In genomic region chr20:44646641-44647274, GRCh38 we compare ENCODE assay signal across 8 cellular contexts. TPM values are rescaled to one million over a fixed set of nuclear protein-coding genes. Genes with fewer than 3 reads are reported as not detected.
DNase-seq lines count a peak whose midpoint lies in the region; ATAC-seq, FAIRE-seq and TF ChIP-seq lines count a peak whose summit lies in the region.

No MANE protein-coding gene starts in this region.

- TF ChIP-seq CTCF in K562 (IDR thresholded peaks at IDR 0.05 in 2 of 3, conservative IDR thresholded peaks at IDR 0.05 in 1 of 3; ENCODE audit: insufficient read depth in 2 of 3, low read depth in 1 of 3, low read length in 3 of 3): no peak

- no peak overlapping the region for H3K4me3 ChIP-seq in K562

- no peak overlapping the region for H3K4me2 ChIP-seq in K562 (ENCODE audit: insufficient read depth, low read length)

- no peaks in the 10 kb centered on the region; the same call in 1 of the 2 replicates for H4K20me1 ChIP-seq in K562 (replicated peaks; ENCODE audit: control insufficient read depth, insufficient read depth, low read length)

- no peaks in the 10 kb centered on the region for H3K9me3 Mint-ChIP-seq in stimulated activated effector memory CD8-positive, alpha-beta T cell treated with anti-CD3 and anti-CD28 coated beads, Interleukin-12 subunit alpha, Interleukin-12 subunit beta, amount 100 ng/mL, for 72 hours

- TF ChIP-seq RAD21 in K562 (CRISPR knock-in tag; conservative IDR thresholded peaks at IDR 0.05 in 1 of 2, IDR thresholded peaks at IDR 0.05 in 1 of 2): no peak

- H3K9me3 ChIP-seq in K562 (replicated peaks; ENCODE audit: control insufficient read depth, insufficient read depth, low read depth, low read length): no peaks in the 10 kb centered on the region

- no TSS peak for BruUV-seq in K562 (replicated peaks; lab: Mats Ljungman, UMichigan)

- H3K27ac ChIP-seq in K562 (ENCODE audit: extremely low read depth, low read depth, low read length): no peak overlapping the region

- WGBS in K562 (ENCODE audit: insufficient coverage, low coverage, missing lambda C conversion rate): 21% methylated on average over 9 of the region's 10 CpGs

- no peak for TF ChIP-seq POLR2A in GM12892 (IDR thresholded peaks at IDR 0.05; ENCODE audit: low read depth, low read length)
- no peak for TF ChIP-seq POLR2A in K562 (conservative IDR thresholded peaks at IDR 0.05)

- no peak for TF ChIP-seq EP300 in K562 (IDR thresholded peaks at IDR 0.05; ENCODE audit: low read length)

- H3K4me1 ChIP-seq in K562 (replicated peaks in 1 of 2; ENCODE audit: control insufficient read depth in 2 of 2, insufficient read depth in 2 of 2, low read length in 2 of 2): peaks cover 16 to 27% of the 10 kb centered on the region in 2 experiments

- FAIRE-seq in GM12892 (lab: Jason Lieb, UNC) (peak; percentile 78), K562 (lab: Jason Lieb, UNC) (no peak)

- no peaks in the 10 kb centered on the region for H3K36me3 ChIP-seq in K562 (ENCODE audit: control insufficient read depth, insufficient read depth, low read length)

- no peak overlapping the region for H2AFZ ChIP-seq in K562 (ENCODE audit: low read depth, low read length)

- intact Hi-C loops in K562 (cut with micrococcal nuclease): no loop called here

- H3K4me1 Mint-ChIP-seq in stimulated activated effector memory CD8-positive, alpha-beta T cell treated with anti-CD3 and anti-CD28 coated beads, Interleukin-12 subunit alpha, Interleukin-12 subunit beta, amount 100 ng/mL, for 72 hours: peaks cover 83% of the 10 kb centered on the region

- H3K79me2 ChIP-seq in K562 (ENCODE audit: control insufficient read depth, insufficient read depth, low read length): no peaks in the 10 kb centered on the region; the same call in 2 of the 3 replicates

- peak overlapping the region; percentile 57 for H3K4me3 Mint-ChIP-seq in stimulated activated effector memory CD8-positive, alpha-beta T cell treated with anti-CD3 and anti-CD28 coated beads, Interleukin-12 subunit alpha, Interleukin-12 subunit beta, amount 100 ng/mL, for 72 hours

- peaks cover 10% of the 10 kb centered on the region for H3K36me3 Mint-ChIP-seq in stimulated activated effector memory CD8-positive, alpha-beta T cell treated with anti-CD3 and anti-CD28 coated beads, Interleukin-12 subunit alpha, Interleukin-12 subunit beta, amount 100 ng/mL, for 72 hours

- H3K27ac Mint-ChIP-seq in stimulated activated effector memory CD8-positive, alpha-beta T cell treated with anti-CD3 and anti-CD28 coated beads, Interleukin-12 subunit alpha, Interleukin-12 subunit beta, amount 100 ng/mL, for 72 hours: peak overlapping the region; percentile 86

- CTCF ChIA-PET in K562 (lab: Yijun Ruan, JAX; ENCODE audit: low intra/inter-chr PET ratio): no interaction called here

- in situ Hi-C loops in K562 (cut with MboI): no loop called here

- no peaks in the 10 kb centered on the region for H3K9me1 ChIP-seq in K562 (ENCODE audit: control insufficient read depth, insufficient read depth, low read length)

- POLR2A ChIA-PET in K562 (lab: Yijun Ruan, JAX): interaction anchor here (0.7 to 1.3 kb wide), 3 partner anchors 10 to 1430 kb away, joined by 3 to 4 read pairs (median 3); no protein-coding TSS in a partner anchor

- peak overlapping the region in 1 of 2 experiments; percentile 15; a peak in 1 of 4 replicates for H3K9ac ChIP-seq in K562 (ENCODE audit: insufficient read depth in 1 of 2, low read depth in 2 of 2, low read length in 2 of 2)

- peaks cover 2 to 11% of the 10 kb centered on the region in 2 experiments; a peak in 1 of 5 replicates for H3K27me3 ChIP-seq in K562 (ENCODE audit: control insufficient read depth in 2 of 2, insufficient read depth in 2 of 2, low read length in 2 of 2)

- DNase-seq in GM12892 (ENCODE audit: insufficient read length) (no peak), LHCN-M2 (ENCODE audit: low read depth) (peak; percentile 38), K562 (ENCODE audit: extremely low read depth in 1 of 4, low spot score in 3 of 4) (peak in 1 of 4 experiments; percentile 5), cerebellar nuclear complex (lab: John Stamatoyannopoulos, UW) (no peak), NCI-H226 (no peak), NCI-H345 treated with DMSO at 0.1 percent for 48 hours (lab: John Stamatoyannopoulos, UW; ENCODE audit: unreplicated experiment) (no peak)
- DNase-seq in stimulated activated effector memory CD8-positive, alpha-beta T cell treated with anti-CD3 and anti-CD28 coated beads, Interleukin-12 subunit alpha, Interleukin-12 subunit beta, amount 100 ng/mL, for 72 hours (ENCODE audit: low spot score in 2 of 2): no peak

- ATAC-seq in GM21529 (IDR thresholded peaks at IDR 0.05; ENCODE audit: unreplicated experiment) (peak; percentile 44), K562 (no peak)
- peak; percentile 42 for ATAC-seq in stimulated activated effector memory CD8-positive, alpha-beta T cell treated with anti-CD3 and anti-CD28 coated beads, Interleukin-12 subunit alpha, Interleukin-12 subunit beta, amount 100 ng/mL, for 72 hours

TF ChIP-seq in K562, 482 proteins besides CTCF, POLR2A, EP300 and RAD21:
- TF ChIP-seq BCOR (IDR thresholded peaks at IDR 0.05) (peak; percentile 20; the same call in 1 of the 2 replicates), RBM25 (IDR thresholded peaks at IDR 0.05; ENCODE audit: low read depth, low read length, severe bottlenecking) (peak; percentile 51), BMI1 (IDR thresholded peaks at IDR 0.05; ENCODE audit: low read length) (no peak), ZFP36 (IDR thresholded peaks at IDR 0.05; ENCODE audit: low read depth, low read length, partially characterized antibody) (peak; percentile 63)

RNA-seq across cellular contexts. Expression of gene ADA, which starts 4.7 kb away (rescaled TPM):
- polyA plus RNA-seq in GM12892 (2012; ENCODE audit: missing spikeins): 52.1 TPM
- total RNA-seq in LHCN-M2 (2014; rRNA removed): 4.1 and 4.2 TPM in 2 replicates
- polyA plus RNA-seq in LHCN-M2 (2012): 7.6 TPM
- total RNA-seq in K562 (2011; cell fraction: chromatin; rRNA removed; ENCODE audit: low replicate concordance): 5.1 and 18.6 TPM in 2 replicates
- total RNA-seq in K562 (2011; cell fraction: nucleolus; rRNA removed): 7.1 and 11.2 TPM in 2 replicates
- 5.2 and 11.3 TPM in 2 replicates for total RNA-seq in K562 (2011; cell fraction: nucleoplasm; rRNA removed)
- total RNA-seq in K562 (2014; rRNA removed): 4.0 and 8.2 TPM in 2 replicates
- 3.4 and 4.4 TPM in 2 replicates for total RNA-seq in K562 (2014; rRNA removed; fragmentation: Illumina TruSeq; extraction: Trizol)
- total RNA-seq in K562 (2015; rRNA removed; fragmentation: Illumina TruSeq; extraction: Trizol): 4.6 and 5.3 TPM in 2 replicates
- 7.0 and 7.3 TPM in 2 replicates for total RNA-seq in K562 (2021)
- polyA plus RNA-seq in K562 (2011; rRNA removed): 26.1 and 26.8 TPM in 2 replicates
- polyA plus RNA-seq in K562 (2011; cell fraction: cytosol; rRNA removed): 30.9 and 33.5 TPM in 2 replicates
- 42.7 and 47.8 TPM in 2 replicates for polyA plus RNA-seq in K562 (2011; cell fraction: nucleus; rRNA removed)
- 5.7 and 7.4 TPM in 2 replicates for polyA plus RNA-seq in K562 (2012)
- polyA plus RNA-seq in K562 (2014; fragmentation: Illumina TruSeq; extraction: Trizol): 6.8 and 7.2 TPM in 2 replicates
- polyA plus RNA-seq in K562 (2014; fragmentation: Nextera tagmentation; extraction: Ambion mirVana): 1 to 10 TPM; 2.4 to 3.6 TPM
- polyA plus RNA-seq in K562 (2014; rRNA removed): 8.9 and 10.9 TPM in 2 replicates
- polyA minus RNA-seq in K562 (2011; rRNA and poly(A)+ RNA removed): 11.8 and 15.5 TPM in 2 replicates
- 8.0 and 11.6 TPM in 2 replicates for polyA minus RNA-seq in K562 (2011; cell fraction: cytosol; rRNA and poly(A)+ RNA removed)
- 6.2 and 6.8 TPM in 2 replicates for polyA minus RNA-seq in K562 (2011; cell fraction: nucleus; rRNA and poly(A)+ RNA removed)
